In the genomic region with DNA sequence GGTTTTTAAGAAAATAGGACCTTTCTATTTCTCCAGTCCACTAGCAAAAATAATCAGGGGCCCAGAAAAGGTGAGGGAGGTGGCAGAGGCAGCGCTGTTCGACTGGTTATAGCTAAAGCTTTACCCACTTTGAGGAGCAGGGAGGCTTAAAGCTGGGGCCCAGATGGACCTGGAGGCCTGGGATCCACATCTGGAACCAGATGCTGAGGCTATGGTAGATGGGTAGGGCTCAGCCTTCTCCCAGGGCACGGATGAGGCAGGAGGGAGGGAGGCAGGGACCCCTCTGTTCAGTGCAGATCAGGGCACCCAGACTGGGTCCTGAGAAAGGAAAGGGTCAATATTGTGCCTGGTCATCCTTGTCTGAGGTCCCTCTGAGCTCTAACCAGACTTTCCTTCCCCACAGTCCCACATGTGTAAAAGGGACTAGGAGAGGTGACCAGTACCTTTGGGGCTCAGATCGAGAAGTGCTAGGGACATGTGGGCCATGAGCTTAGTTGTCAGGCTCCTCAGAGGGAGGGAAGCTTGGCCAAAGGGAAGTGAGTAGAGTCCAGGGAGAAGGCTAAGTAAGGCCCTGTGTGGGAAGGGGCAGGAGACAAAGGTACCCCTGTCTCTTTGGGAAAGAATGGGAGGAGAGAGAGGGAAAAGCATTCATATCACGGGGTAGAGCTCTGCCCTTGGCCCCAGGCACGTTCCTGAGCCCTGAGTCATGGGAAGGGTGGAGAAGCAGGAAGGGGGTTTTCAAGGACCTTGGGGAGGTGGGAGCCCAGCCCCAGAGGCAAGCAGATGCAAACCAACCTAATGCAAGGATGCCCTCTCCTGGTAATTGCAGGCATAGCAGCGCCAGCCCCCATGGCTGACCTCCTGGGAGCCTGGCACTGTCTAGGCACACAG, we compare ENCODE assay signal across 8 cellular contexts. TPM values are rescaled to one million over a fixed set of nuclear protein-coding genes. Genes with fewer than 3 reads are reported as not detected.
DNase-seq lines count a peak whose midpoint lies in the region; ATAC-seq and TF ChIP-seq lines count a peak whose summit lies in the region.

No MANE protein-coding gene starts in this region.

- H3K9me3 ChIP-seq in SJSA1 (replicated peaks) (no peaks in the 10 kb centered on the region), thymus (ENCODE audit: control insufficient read depth) (no peaks in the 10 kb centered on the region)

- H3K9me3 Mint-ChIP-seq in activated naive CD4-positive, alpha-beta T cell treated with anti-CD3 and anti-CD28 coated beads, Interleukin-2, amount 50 U/mL, for 72 hours: no peaks in the 10 kb centered on the region
- H3K9me3 Mint-ChIP-seq in glutamatergic neuron (ENCODE audit: unreplicated experiment) (peaks cover 2% of the 10 kb centered on the region), osteocyte (ENCODE audit: unreplicated experiment) (no peaks in the 10 kb centered on the region)

- no peak overlapping the region for H3K4me3 ChIP-seq in SJSA1
- H3K4me3 ChIP-seq in thymus (ENCODE audit: low read length): no peak overlapping the region

- H3K27ac Mint-ChIP-seq in activated naive CD4-positive, alpha-beta T cell treated with anti-CD3 and anti-CD28 coated beads, Interleukin-2, amount 50 U/mL, for 72 hours: peak overlapping the region; percentile 75 to 97
- H3K27ac Mint-ChIP-seq in glutamatergic neuron (ENCODE audit: unreplicated experiment) (peak overlapping the region; percentile 71), osteocyte (ENCODE audit: unreplicated experiment) (peak overlapping the region; percentile 98)

- 54% methylated on average over 7 of the region's 7 CpGs for WGBS in thymus

- peaks cover 14% of the 10 kb centered on the region for H3K27me3 Mint-ChIP-seq in glutamatergic neuron (ENCODE audit: unreplicated experiment)
- H3K27me3 Mint-ChIP-seq in osteocyte (ENCODE audit: unreplicated experiment): no peaks in the 10 kb centered on the region

- peak; percentile 77 for DNase-seq in DMS79 treated with DMSO at 0.1 percent for 48 hours (lab: John Stamatoyannopoulos, UW)
- DNase-seq in LoVo (ENCODE audit: low spot score): peak; percentile 94
- DNase-seq in SJSA1 (ENCODE audit: low read depth in 1 of 2, low spot score in 2 of 2): peak; percentile 98 to 100
- DNase-seq in activated naive CD4-positive, alpha-beta T cell treated with anti-CD3 and anti-CD28 coated beads, Interleukin-2, amount 50 U/mL, for 72 hours (ENCODE audit: low spot score in 2 of 2): peak; percentile 77 to 90
- peak; percentile 83 for DNase-seq in glutamatergic neuron
- DNase-seq in osteocyte (ENCODE audit: extremely low spot score, unreplicated experiment): peak; percentile 98

- no peaks in the 10 kb centered on the region for H3K27me3 ChIP-seq in SJSA1 (replicated peaks)
- H3K27me3 ChIP-seq in thymus (ENCODE audit: control insufficient read depth, insufficient read depth): no peaks in the 10 kb centered on the region

- H3K27ac ChIP-seq in SJSA1 (peak overlapping the region; percentile 90), thymus (ENCODE audit: low read depth) (peak overlapping the region; percentile 71)

- TF ChIP-seq CTCF in glutamatergic neuron (IDR thresholded peaks at IDR 0.05; ENCODE audit: partially characterized antibody, unreplicated experiment): peak; percentile 86
- TF ChIP-seq CTCF in osteocyte (IDR thresholded peaks at IDR 0.05): peak; percentile 98

- H3K36me3 Mint-ChIP-seq in activated naive CD4-positive, alpha-beta T cell treated with anti-CD3 and anti-CD28 coated beads, Interleukin-2, amount 50 U/mL, for 72 hours: peaks cover 0 to 8% of the 10 kb centered on the region in 2 donors
- H3K36me3 Mint-ChIP-seq in glutamatergic neuron (ENCODE audit: unreplicated experiment) (no peaks in the 10 kb centered on the region), osteocyte (ENCODE audit: unreplicated experiment) (peaks cover 24% of the 10 kb centered on the region)

- peaks cover 58% of the 10 kb centered on the region for H3K4me1 ChIP-seq in SJSA1 (replicated peaks)
- peaks cover 22% of the 10 kb centered on the region for H3K4me1 ChIP-seq in thymus (ENCODE audit: control insufficient read depth, insufficient read depth, low read length)

- H3K4me3 Mint-ChIP-seq in glutamatergic neuron (ENCODE audit: unreplicated experiment) (peak overlapping the region; percentile 45), osteocyte (ENCODE audit: unreplicated experiment) (peak overlapping the region; percentile 50)

- peak; percentile 2 to 11 for ATAC-seq in activated naive CD4-positive, alpha-beta T cell treated with anti-CD3 and anti-CD28 coated beads, Interleukin-2, amount 50 U/mL, for 72 hours
- no peak for ATAC-seq in HG03571 (IDR thresholded peaks at IDR 0.05; ENCODE audit: unreplicated experiment)

- H3K36me3 ChIP-seq in SJSA1 (peaks cover 84% of the 10 kb centered on the region), thymus (ENCODE audit: control insufficient read depth, insufficient read depth) (no peaks in the 10 kb centered on the region)

- H3K4me1 Mint-ChIP-seq in glutamatergic neuron (ENCODE audit: low read depth, unreplicated experiment) (peaks cover 14% of the 10 kb centered on the region), osteocyte (ENCODE audit: unreplicated experiment) (peaks cover 55% of the 10 kb centered on the region)

RNA-seq across cellular contexts. Expression of gene LMNA, which starts 15.4 kb away (rescaled TPM):
- 944 and 992 TPM in 2 replicates for total RNA-seq in SJSA1 (2014; rRNA removed; shearing (Covaris generic))
- 100 to 1,000 TPM; 116 to 147 TPM for total RNA-seq in activated naive CD4-positive, alpha-beta T cell treated with anti-CD3 and anti-CD28 coated beads, Interleukin-2, amount 50 U/mL, for 72 hours
- total RNA-seq in glutamatergic neuron (ENCODE audit: unreplicated experiment) (47.7 TPM), osteocyte (733 and 792 TPM in 2 replicates)
- 68.3 TPM for polyA plus RNA-seq in thymus

RNA-seq across cellular contexts. Expression of gene SEMA4A, which starts 23.5 kb away (rescaled TPM):
- total RNA-seq in SJSA1 (2014; rRNA removed; shearing (Covaris generic)): 0.16 and 1.8 TPM in 2 replicates
- 10 to 100 TPM; 10.5 to 36.2 TPM for total RNA-seq in activated naive CD4-positive, alpha-beta T cell treated with anti-CD3 and anti-CD28 coated beads, Interleukin-2, amount 50 U/mL, for 72 hours
- total RNA-seq in glutamatergic neuron (ENCODE audit: unreplicated experiment): 4.0 TPM
- total RNA-seq in osteocyte: 1.6 and 1.8 TPM in 2 replicates
- polyA plus RNA-seq in thymus: 14.8 TPM

RNA-seq across cellular contexts. Expression of gene MEX3A, which starts 47.7 kb away (rescaled TPM):
- 0.13 and 1.1 TPM in 2 replicates for total RNA-seq in SJSA1 (2014; rRNA removed; shearing (Covaris generic))
- total RNA-seq in activated naive CD4-positive, alpha-beta T cell treated with anti-CD3 and anti-CD28 coated beads, Interleukin-2, amount 50 U/mL, for 72 hours: under 1 TPM; 0.16 to 0.49 TPM
- total RNA-seq in glutamatergic neuron (ENCODE audit: unreplicated experiment): 114 TPM
- total RNA-seq in osteocyte: 19.8 and 20.7 TPM in 2 replicates
- polyA plus RNA-seq in thymus: 0.55 TPM
